Comparison of ENCODE assay signal across 1 cellular context in genomic region chr14:54567224-54567633, GRCh38.
TF ChIP-seq lines count a peak whose summit lies in the region.

No MANE protein-coding gene starts in this region.

TF ChIP-seq in HepG2, 621 proteins besides CTCF, POLR2A, EP300 and RAD21 (continued from another document):
- no peak for TF ChIP-seq TFE3 (CRISPR knock-in tag; IDR thresholded peaks at IDR 0.05)
- TF ChIP-seq NFYB (CRISPR knock-in tag; IDR thresholded peaks at IDR 0.05), result no peak
- no peak for TF ChIP-seq KDM3A (CRISPR knock-in tag; IDR thresholded peaks at IDR 0.05; ENCODE audit: low read depth)
- TF ChIP-seq SOX13 (IDR thresholded peaks at IDR 0.05), result no peak
- TF ChIP-seq SOX13 (CRISPR knock-in tag; conservative IDR thresholded peaks at IDR 0.05 in 1 of 2, IDR thresholded peaks at IDR 0.05 in 1 of 2), result no peak
- no peak for TF ChIP-seq STAT5B (CRISPR knock-in tag; IDR thresholded peaks at IDR 0.05)
- TF ChIP-seq SPEN (CRISPR knock-in tag; IDR thresholded peaks at IDR 0.05; ENCODE audit: low read depth), result no peak
- no peak for TF ChIP-seq ZKSCAN1 (IDR thresholded peaks at IDR 0.05; ENCODE audit: low read length)
- TF ChIP-seq PTBP1 (IDR thresholded peaks at IDR 0.05; ENCODE audit: low read depth, low read length, poor library complexity, severe bottlenecking), result no peak
- no peak for TF ChIP-seq ARNT2 (CRISPR knock-in tag; IDR thresholded peaks at IDR 0.05; ENCODE audit: low read depth)
